8 cellular contexts compared by ENCODE assay signal in genomic region chr22:38706101-38706884, GRCh38. TPM values are rescaled to one million over a fixed set of nuclear protein-coding genes. Genes with fewer than 3 reads are reported as not detected.
DNase-seq lines count a peak whose midpoint lies in the region; ATAC-seq and TF ChIP-seq lines count a peak whose summit lies in the region.

No MANE protein-coding gene starts in this region.

- H3K4me3 ChIP-seq in GM12875 (ENCODE audit: low read depth, low read length), result peak overlapping the region; percentile 79

- peak overlapping the region; percentile 88 for H3K27ac ChIP-seq in layer of hippocampus (ENCODE audit: low read depth, low read length)

- DNase-seq in T-helper 2 cell, result peak in 3 of 5 experiments; percentile 14 to 33 (median 23)
- peak; percentile 15 for DNase-seq in cerebellum (ENCODE audit: low spot score)
- DNase-seq in stimulated activated CD4-positive, alpha-beta T cell treated with anti-CD3 and anti-CD28 coated beads, Interleukin-2, amount 100 ng/mL, for 4 hours (ENCODE audit: low read depth), result peak; percentile 34
- no peak for DNase-seq in DMS114 treated with DMSO at 0.1 percent for 48 hours (lab: John Stamatoyannopoulos, UW; ENCODE audit: unreplicated experiment)
- no peak for DNase-seq in GDM1 (lab: John Stamatoyannopoulos, UW)

- ATAC-seq in HG02973 (IDR thresholded peaks at IDR 0.05; ENCODE audit: unreplicated experiment), result peak; percentile 6

- no peaks in the 10 kb centered on the region for H3K27me3 ChIP-seq in layer of hippocampus (ENCODE audit: control insufficient read depth, insufficient read depth, low read length)

- TF ChIP-seq CTCF in GM12875 (IDR thresholded peaks at IDR 0.05; ENCODE audit: borderline replicate concordance, insufficient read depth, low read depth, low read length), result no peak

RNA-seq across cellular contexts. Expression of gene GTPBP1, which starts 0.5 kb away (rescaled TPM):
- total RNA-seq in cerebellum, result 37.6 TPM

RNA-seq across cellular contexts. Expression of gene JOSD1, which starts 5.5 kb away (rescaled TPM):
- total RNA-seq in cerebellum, result 36.9 TPM

RNA-seq across cellular contexts. Expression of gene TOMM22, which starts 24.5 kb away (rescaled TPM):
- total RNA-seq in cerebellum, result 23.0 TPM

RNA-seq across cellular contexts. Expression of gene SUN2, which starts 49.5 kb away (rescaled TPM):
- total RNA-seq in cerebellum, result 84.7 TPM

RNA-seq across cellular contexts. Expression of gene CBY1, which starts 49.9 kb away (rescaled TPM):
- total RNA-seq in cerebellum, result 17.4 TPM

Comparison
In these comparisons a context has a peak if more than half of its experiments do, and no peak if none do; other contexts are left out.
1. DNase-seq: peak in T-helper 2 cell (3 of 5), cerebellum (single experiment) and stimulated activated CD4-positive, alpha-beta T cell treated with anti-CD3 and anti-CD28 coated beads, Interleukin-2, amount 100 ng/mL, for 4 hours (single experiment); none in DMS114 treated with DMSO at 0.1 percent for 48 hours (single experiment) and GDM1 (single experiment).